Comparison of ENCODE assay signal across 25 cellular contexts in genomic region chr4:169074117-169074516, GRCh38.
"Had no signal": no experiment of that assay in that cellular context is flagged by ENCODE, and none has a peak within 500 bp of the region (broad histone marks: within the 10 kb centered on the region; RNA-seq: fewer than 3 reads in every experiment).

No MANE protein-coding gene starts in this region.

- H3K36me3 ChIP-seq: neural progenitor cell, pancreas, right lobe of liver, sigmoid colon, stomach, thoracic aorta, thyroid gland, transverse colon, upper lobe of left lung, vagina had no signal

- H3K4me2 ChIP-seq: neural progenitor cell had no signal

- H3K4me3 Mint-ChIP-seq: naive thymus-derived CD4-positive, alpha-beta T cell; natural killer cell; nephron; neural progenitor cell; stimulated activated effector memory CD8-positive, alpha-beta T cell treated with anti-CD3 and anti-CD28 coated beads, Interleukin-12 subunit alpha, Interleukin-12 subunit beta, amount 100 ng/mL, for 72 hours; stimulated activated naive B cell treated with anti-CD40 and anti-IgM and Interleukin-4, amounts not matched to agents 10 μg/mL and 1 μg/mL and 100 μg/mL, for 72 hours; stimulated activated naive CD8-positive, alpha-beta T cell treated with anti-CD3 and anti-CD28 coated beads, Interleukin-15, Interleukin-2, amounts not matched to agents 100 ng/mL and 50 ng/mL, for 24 hours had no signal

- H3K36me3 Mint-ChIP-seq: naive thymus-derived CD4-positive, alpha-beta T cell; natural killer cell; stimulated activated effector memory CD8-positive, alpha-beta T cell treated with anti-CD3 and anti-CD28 coated beads, Interleukin-12 subunit alpha, Interleukin-12 subunit beta, amount 100 ng/mL, for 72 hours; stimulated activated naive B cell treated with anti-CD40 and anti-IgM and Interleukin-4, amounts not matched to agents 10 μg/mL and 1 μg/mL and 100 μg/mL, for 72 hours had no signal

- H2AFZ ChIP-seq: neural progenitor cell had no signal

- H3K9me3 Mint-ChIP-seq: natural killer cell; stimulated activated effector memory CD8-positive, alpha-beta T cell treated with anti-CD3 and anti-CD28 coated beads, Interleukin-12 subunit alpha, Interleukin-12 subunit beta, amount 100 ng/mL, for 72 hours; stimulated activated naive B cell treated with anti-CD40 and anti-IgM and Interleukin-4, amounts not matched to agents 10 μg/mL and 1 μg/mL and 100 μg/mL, for 72 hours; stimulated activated naive CD8-positive, alpha-beta T cell treated with anti-CD3 and anti-CD28 coated beads, Interleukin-15, Interleukin-2, amounts not matched to agents 100 ng/mL and 50 ng/mL, for 24 hours had no signal

- H3K27me3 Mint-ChIP-seq: stimulated activated naive B cell treated with anti-CD40 and anti-IgM and Interleukin-4, amounts not matched to agents 10 μg/mL and 1 μg/mL and 100 μg/mL, for 72 hours; stimulated activated naive CD8-positive, alpha-beta T cell treated with anti-CD3 and anti-CD28 coated beads, Interleukin-15, Interleukin-2, amounts not matched to agents 100 ng/mL and 50 ng/mL, for 24 hours had no signal

- H3K4me1 Mint-ChIP-seq: naive thymus-derived CD4-positive, alpha-beta T cell; natural killer cell; stimulated activated effector memory CD8-positive, alpha-beta T cell treated with anti-CD3 and anti-CD28 coated beads, Interleukin-12 subunit alpha, Interleukin-12 subunit beta, amount 100 ng/mL, for 72 hours; stimulated activated naive B cell treated with anti-CD40 and anti-IgM and Interleukin-4, amounts not matched to agents 10 μg/mL and 1 μg/mL and 100 μg/mL, for 72 hours had no signal

- H3K27ac Mint-ChIP-seq: naive thymus-derived CD4-positive, alpha-beta T cell; natural killer cell; neural progenitor cell; stimulated activated effector memory CD8-positive, alpha-beta T cell treated with anti-CD3 and anti-CD28 coated beads, Interleukin-12 subunit alpha, Interleukin-12 subunit beta, amount 100 ng/mL, for 72 hours; stimulated activated naive B cell treated with anti-CD40 and anti-IgM and Interleukin-4, amounts not matched to agents 10 μg/mL and 1 μg/mL and 100 μg/mL, for 72 hours; stimulated activated naive CD8-positive, alpha-beta T cell treated with anti-CD3 and anti-CD28 coated beads, Interleukin-15, Interleukin-2, amounts not matched to agents 100 ng/mL and 50 ng/mL, for 24 hours had no signal

- ATAC-seq: naive thymus-derived CD4-positive, alpha-beta T cell; natural killer cell; pancreas; psoas muscle; right cardiac atrium; right lobe of liver; stimulated activated effector memory CD8-positive, alpha-beta T cell treated with anti-CD3 and anti-CD28 coated beads, Interleukin-12 subunit alpha, Interleukin-12 subunit beta, amount 100 ng/mL, for 72 hours; stimulated activated naive B cell treated with anti-CD40 and anti-IgM and Interleukin-4, amounts not matched to agents 10 μg/mL and 1 μg/mL and 100 μg/mL, for 72 hours had no signal

- FAIRE-seq: pancreas, small intestine, urothelium cell line had no signal

- H3K4me1 ChIP-seq: psoas muscle, sigmoid colon, vagina had no signal

- H3K27ac ChIP-seq: neural progenitor cell, pancreas, psoas muscle, right lobe of liver, sigmoid colon, stomach, thoracic aorta, thyroid gland, transverse colon, upper lobe of left lung, vagina had no signal

- H3K9me3 ChIP-seq: pancreas, psoas muscle, right lobe of liver, sigmoid colon, stomach, thoracic aorta, thyroid gland, transverse colon, upper lobe of left lung, vagina had no signal

- H3K4me3 ChIP-seq: neural progenitor cell, pancreas, psoas muscle, right lobe of liver, sigmoid colon, stomach, thoracic aorta, thyroid gland, transverse colon, upper lobe of left lung, vagina had no signal

- H3K9ac ChIP-seq: neural progenitor cell had no signal

- DNase-seq: naive thymus-derived CD4-positive, alpha-beta T cell; natural killer cell; pancreas; psoas muscle; right cardiac atrium; right lobe of liver; sigmoid colon; small intestine; stimulated activated CD4-positive, alpha-beta T cell treated with anti-CD3 and anti-CD28 coated beads, Interleukin-15, amount 100 ng/mL, for 24 hours; stimulated activated CD4-positive, alpha-beta T cell treated with anti-CD3 and anti-CD28 coated beads, Interleukin-2, amount 100 ng/mL, for 24 hours; stimulated activated CD4-positive, alpha-beta T cell treated with anti-CD3 and anti-CD28 coated beads, Interleukin-2, amount 100 ng/mL, for 48 hours; stimulated activated CD4-positive, alpha-beta T cell treated with anti-CD3 and anti-CD28 coated beads, Interleukin-4, amount 100 ng/mL, for 24 hours; stimulated activated naive B cell treated with anti-CD40 and anti-IgM and Interleukin-4, amounts not matched to agents 10 μg/mL and 1 μg/mL and 100 μg/mL, for 72 hours; stimulated activated naive CD4-positive, alpha-beta T cell treated with Interleukin-2 at 50 U/mL for 16 hours; stomach; thyroid gland; transverse colon; upper lobe of left lung had no signal

- H3K27me3 ChIP-seq: neural progenitor cell, pancreas, right lobe of liver, sigmoid colon, stomach, thyroid gland, transverse colon, upper lobe of left lung, vagina had no signal
